In the genomic region with DNA sequence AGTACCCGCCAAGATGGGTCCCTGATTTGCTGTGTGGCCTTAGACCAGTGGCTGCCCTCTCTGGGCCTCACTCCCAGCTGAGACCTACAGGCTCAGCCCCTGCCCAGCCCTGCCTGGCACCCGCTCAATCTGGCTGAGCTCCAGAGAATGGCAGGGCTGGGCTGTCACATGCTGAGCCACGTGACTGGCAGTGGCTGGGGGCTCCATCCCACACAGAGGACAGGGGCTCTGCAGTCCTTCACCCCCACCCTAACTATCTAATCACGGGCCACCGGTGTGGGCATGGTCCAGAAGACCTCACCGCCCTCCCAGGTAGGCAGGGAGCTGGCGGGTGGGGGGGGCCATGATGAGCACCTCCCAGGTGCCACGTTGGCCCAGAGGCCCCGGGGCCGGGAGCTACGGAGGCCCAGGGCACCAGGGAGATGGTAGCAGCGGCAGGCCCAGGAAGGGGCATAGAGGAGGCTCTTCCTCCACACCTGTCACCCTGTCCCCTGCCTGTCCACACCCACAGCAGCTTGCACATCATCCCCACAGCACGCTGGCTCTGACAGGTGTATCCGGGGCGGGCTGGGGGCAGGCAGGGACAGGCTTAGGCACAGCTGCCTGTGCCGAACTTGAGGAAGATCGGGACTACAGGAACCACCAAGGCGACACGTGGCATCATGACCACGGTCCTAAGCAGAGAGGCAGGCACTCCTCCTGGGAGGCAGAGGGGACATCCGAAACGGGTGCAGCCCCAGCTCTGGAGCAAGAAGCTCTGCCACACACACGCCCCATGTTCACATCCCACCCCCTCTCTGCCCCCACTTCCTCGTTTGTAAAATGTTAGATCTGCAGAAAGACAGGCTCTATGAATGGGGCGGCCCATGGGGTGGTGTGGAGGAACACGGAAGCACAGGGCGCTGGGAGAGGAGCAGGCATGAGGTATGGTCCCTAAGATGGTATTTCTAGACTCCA, we compare ENCODE assay signal across 8 cellular contexts. TPM values are rescaled to one million over a fixed set of nuclear protein-coding genes. Genes with fewer than 3 reads are reported as not detected.
DNase-seq lines count a peak whose midpoint lies in the region; ATAC-seq and TF ChIP-seq lines count a peak whose summit lies in the region.

No MANE protein-coding gene starts in this region.

- H3K79me2 ChIP-seq in OCI-LY7 (ENCODE audit: insufficient read depth, low read depth, low read length), result no peaks in the 10 kb centered on the region

- CTCF ChIA-PET in OCI-LY7 (lab: Charles Lee; ENCODE audit: unreplicated experiment), result no interaction called here

- BruUV-seq in OCI-LY7 (replicated peaks; lab: Mats Ljungman, UMichigan), result no TSS peak

- no peaks in the 10 kb centered on the region for H4K20me1 ChIP-seq in OCI-LY7 (ENCODE audit: insufficient read depth, low read length)

- H3K4me3 ChIP-seq in OCI-LY7 (ENCODE audit: low read depth, low read length, poor library complexity, severe bottlenecking), result peak overlapping the region; percentile 18
- no peak overlapping the region for H3K4me3 ChIP-seq in right cardiac atrium (ENCODE audit: low read length)

- no peaks in the 10 kb centered on the region for H3K9me2 ChIP-seq in OCI-LY7 (ENCODE audit: insufficient read depth, low read length)

- no peaks in the 10 kb centered on the region for H3K36me3 ChIP-seq in OCI-LY7 (ENCODE audit: insufficient read depth, low read length)

- DNase-seq in NCI-H1436 (lab: John Stamatoyannopoulos, UW) (peak; percentile 30), NCI-H1436 treated with DMSO at 0.1 percent for 48 hours (lab: John Stamatoyannopoulos, UW) (no peak), OCI-LY7 (ENCODE audit: low spot score) (peak; percentile 65), right cardiac atrium (peak; percentile 47 to 76 (median 74)), substantia nigra (lab: John Stamatoyannopoulos, UW) (peak in 8 of 49 donors; percentile 12 to 58 (median 30)), UCSD-AML1 (lab: John Stamatoyannopoulos, UW; ENCODE audit: unreplicated experiment) (no peak), putamen (ENCODE audit: low spot score) (no peak), foreskin melanocyte (no peak)

- H3K27me3 ChIP-seq in right cardiac atrium (ENCODE audit: control insufficient read depth, insufficient read depth), result no peaks in the 10 kb centered on the region

- intact Hi-C loops in OCI-LY7 (cut with micrococcal nuclease; ENCODE audit: unreplicated experiment), result loop anchor here (1.0 to 10.0 kb wide), 3 partner anchors 32 to 266 kb away; a partner anchor contains a TSS
- intact Hi-C loops in right cardiac atrium (cut with DNase I), result no loop called here

- H3K4me1 ChIP-seq in OCI-LY7 (ENCODE audit: insufficient read depth, low read length, poor library complexity, severe bottlenecking) (peaks cover 53% of the 10 kb centered on the region), right cardiac atrium (ENCODE audit: control insufficient read depth, insufficient read depth, low read length) (no peaks in the 10 kb centered on the region)

- H3K9me3 ChIP-seq in OCI-LY7 (ENCODE audit: low read length) (no peaks in the 10 kb centered on the region), right cardiac atrium (ENCODE audit: control insufficient read depth, low read length) (no peaks in the 10 kb centered on the region)

- no peak for TF ChIP-seq CTCF in OCI-LY7 (conservative IDR thresholded peaks at IDR 0.05; ENCODE audit: low read length)

- peak overlapping the region; percentile 52 for H3K27ac ChIP-seq in OCI-LY7 (ENCODE audit: low read depth, low read length, poor library complexity, severe bottlenecking)
- H3K27ac ChIP-seq in right cardiac atrium (ENCODE audit: low read length), result no peak overlapping the region
- peak overlapping the region; percentile 69 for H3K27ac ChIP-seq in substantia nigra (ENCODE audit: low read depth, low read length, poor library complexity, severe bottlenecking)

- 76% methylated on average over 27 of the region's 27 CpGs for WGBS in right cardiac atrium

- POLR2A ChIA-PET in OCI-LY7 (lab: Charles Lee), result interaction anchor here (1.1 kb wide), 1 partner anchor 12 kb away, joined by 4 read pairs; no protein-coding TSS in a partner anchor

- H3K4me2 ChIP-seq in OCI-LY7 (ENCODE audit: low read length), result peak overlapping the region; percentile 43

- peak overlapping the region; percentile 71; the same call in 1 of the 2 replicates for H2AFZ ChIP-seq in OCI-LY7 (ENCODE audit: low read length)

- no peak for ATAC-seq in right cardiac atrium

RNA-seq across cellular contexts. Expression of a gene that starts 1.5 kb away (rescaled TPM):
- total RNA-seq in OCI-LY7 (2014; rRNA removed; shearing (Covaris generic)), result 0.50 TPM in 1 of 2 replicates, not detected in the other
- total RNA-seq in OCI-LY7 (2022) (0.53 and 0.65 TPM in 2 replicates), right cardiac atrium (1 to 10 TPM; 3.8 to 5.7 (median 4.9) TPM)
- polyA plus RNA-seq in right cardiac atrium, result 2.9 TPM

RNA-seq across cellular contexts. Expression of a gene that starts 4.8 kb away (rescaled TPM):
- 39.6 and 44.0 TPM in 2 replicates for total RNA-seq in OCI-LY7 (2014; rRNA removed; shearing (Covaris generic))
- 49.7 and 52.1 TPM in 2 replicates for total RNA-seq in OCI-LY7 (2022)
- total RNA-seq in right cardiac atrium, result 10 to 100 TPM in 3 of 4 donors, 1 to 10 TPM in 1; 9.0 to 13.2 (median 11.9) TPM
- 6.9 TPM for polyA plus RNA-seq in right cardiac atrium

RNA-seq across cellular contexts. Expression of a gene that starts 21.8 kb away (rescaled TPM):
- 152 and 173 TPM in 2 replicates for total RNA-seq in OCI-LY7 (2014; rRNA removed; shearing (Covaris generic))
- total RNA-seq in OCI-LY7 (2022) (126 and 132 TPM in 2 replicates), right cardiac atrium (100 to 1,000 TPM; 334 to 454 (median 391) TPM)
- 642 TPM for polyA plus RNA-seq in right cardiac atrium

RNA-seq across cellular contexts. Expression of a gene that starts 30.2 kb away (rescaled TPM):
- total RNA-seq in OCI-LY7 (2014; rRNA removed; shearing (Covaris generic)), result 148 and 199 TPM in 2 replicates
- total RNA-seq in OCI-LY7 (2022) (201 and 204 TPM in 2 replicates), right cardiac atrium (10 to 100 TPM; 23.4 to 40.2 (median 36.6) TPM)
- 38.3 TPM for polyA plus RNA-seq in right cardiac atrium

Comparison
In these comparisons a context has a peak if more than half of its experiments do, and no peak if none do; other contexts are left out.
1. DNase-seq: peak in NCI-H1436 (single experiment), OCI-LY7 (single experiment) and right cardiac atrium (3 of 3); none in NCI-H1436 treated with DMSO at 0.1 percent for 48 hours (single experiment), UCSD-AML1 (single experiment), putamen (single experiment) and foreskin melanocyte (single experiment).